9 cellular contexts compared by ENCODE assay signal in the genomic region with DNA sequence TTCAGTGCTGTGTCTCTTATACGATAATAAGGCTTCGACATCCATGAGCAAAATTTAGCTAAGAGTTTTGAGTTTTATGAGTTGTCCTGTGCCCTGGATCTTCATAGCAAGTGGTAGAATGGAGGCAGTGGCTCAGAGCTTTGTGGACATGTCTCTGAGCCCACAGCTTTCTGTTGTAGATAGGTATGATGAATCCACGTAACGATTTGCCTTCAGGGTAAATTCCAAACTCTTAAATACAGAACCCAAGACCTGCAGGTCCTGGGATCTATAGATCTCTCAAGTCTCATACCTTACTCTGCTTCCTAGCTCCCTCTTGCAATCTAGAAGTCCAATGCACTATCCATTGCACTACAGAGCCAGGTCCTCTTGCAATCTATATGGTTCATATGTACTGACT.
"Had no signal": no experiment of that assay in that cellular context is flagged by ENCODE, and none has a peak within 500 bp of the region (broad histone marks: within the 10 kb centered on the region; RNA-seq: fewer than 3 reads in every experiment).

No MANE protein-coding gene starts in this region.

- DNase-seq: IMR-90, KBM-7, KG1 had no signal

- H3K4me3 Mint-ChIP-seq: IgD-negative memory B cell had no signal

- ATAC-seq: HepG2, K562 had no signal

- H3K9me3 Mint-ChIP-seq: IgD-negative memory B cell had no signal

- H3K4me3 ChIP-seq: K562 had no signal

- H3K27ac Mint-ChIP-seq: IgD-negative memory B cell had no signal

- FAIRE-seq: HepG2, HTR-8/SVneo, K562 had no signal

- H3K27ac ChIP-seq: HL-60, KMS-11 had no signal

- H3K4me1 Mint-ChIP-seq: IgD-negative memory B cell had no signal

- H3K4me2 ChIP-seq: KMS-11 had no signal

- H3K9ac ChIP-seq: KMS-11 had no signal
